In genomic region chr1:117899801-117900200, GRCh38 we compare ENCODE assay signal across 1 cellular context.
TF ChIP-seq lines count a peak whose summit lies in the region.

No MANE protein-coding gene starts in this region.

TF ChIP-seq in H1, 55 proteins besides CTCF, POLR2A, EP300 and RAD21:
- TF ChIP-seq EGR1 (IDR thresholded peaks at IDR 0.05; ENCODE audit: borderline replicate concordance, low read depth, low read length) (no peak), JUND (IDR thresholded peaks at IDR 0.05; ENCODE audit: low read length) (no peak), PHF8 (conservative IDR thresholded peaks at IDR 0.05; ENCODE audit: low read depth, low read length) (no peak), ASH2L (IDR thresholded peaks at IDR 0.05; ENCODE audit: low read length) (no peak), CEBPB (IDR thresholded peaks at IDR 0.05; ENCODE audit: low read depth, low read length) (peak; percentile 12; the same call in 1 of the 2 replicates), SIRT6 (IDR thresholded peaks at IDR 0.05; ENCODE audit: low read length) (no peak)
